In the genomic region with DNA sequence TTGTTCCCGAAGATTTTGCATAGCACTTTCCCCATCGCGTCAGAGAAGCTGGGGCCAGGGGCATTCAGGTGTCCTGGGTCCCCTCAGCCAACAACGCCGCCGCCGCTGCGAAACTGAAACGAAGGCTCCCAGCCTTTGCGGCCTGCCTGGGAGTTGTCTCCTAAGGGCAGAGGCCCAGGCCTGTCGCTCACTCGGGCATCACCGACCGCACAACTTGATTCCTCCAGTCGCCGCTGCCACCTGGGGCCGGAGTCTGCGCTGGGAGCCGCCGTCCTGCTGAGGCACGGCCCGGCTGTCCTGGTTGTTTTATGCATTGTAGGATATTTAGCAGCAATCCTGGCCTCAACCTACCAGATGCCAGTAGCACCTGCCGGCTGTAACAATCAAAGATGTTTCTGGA, we compare ENCODE assay signal across 2 cellular contexts.
TF ChIP-seq lines count a peak whose summit lies in the region.

No MANE protein-coding gene starts in this region.

TF ChIP-seq in GM23338, 12 proteins besides CTCF, POLR2A, EP300 and RAD21:
- no peak for TF ChIP-seq ZNF114 (CRISPR knock-in tag; IDR thresholded peaks at IDR 0.05)
- TF ChIP-seq, protein P1, sequence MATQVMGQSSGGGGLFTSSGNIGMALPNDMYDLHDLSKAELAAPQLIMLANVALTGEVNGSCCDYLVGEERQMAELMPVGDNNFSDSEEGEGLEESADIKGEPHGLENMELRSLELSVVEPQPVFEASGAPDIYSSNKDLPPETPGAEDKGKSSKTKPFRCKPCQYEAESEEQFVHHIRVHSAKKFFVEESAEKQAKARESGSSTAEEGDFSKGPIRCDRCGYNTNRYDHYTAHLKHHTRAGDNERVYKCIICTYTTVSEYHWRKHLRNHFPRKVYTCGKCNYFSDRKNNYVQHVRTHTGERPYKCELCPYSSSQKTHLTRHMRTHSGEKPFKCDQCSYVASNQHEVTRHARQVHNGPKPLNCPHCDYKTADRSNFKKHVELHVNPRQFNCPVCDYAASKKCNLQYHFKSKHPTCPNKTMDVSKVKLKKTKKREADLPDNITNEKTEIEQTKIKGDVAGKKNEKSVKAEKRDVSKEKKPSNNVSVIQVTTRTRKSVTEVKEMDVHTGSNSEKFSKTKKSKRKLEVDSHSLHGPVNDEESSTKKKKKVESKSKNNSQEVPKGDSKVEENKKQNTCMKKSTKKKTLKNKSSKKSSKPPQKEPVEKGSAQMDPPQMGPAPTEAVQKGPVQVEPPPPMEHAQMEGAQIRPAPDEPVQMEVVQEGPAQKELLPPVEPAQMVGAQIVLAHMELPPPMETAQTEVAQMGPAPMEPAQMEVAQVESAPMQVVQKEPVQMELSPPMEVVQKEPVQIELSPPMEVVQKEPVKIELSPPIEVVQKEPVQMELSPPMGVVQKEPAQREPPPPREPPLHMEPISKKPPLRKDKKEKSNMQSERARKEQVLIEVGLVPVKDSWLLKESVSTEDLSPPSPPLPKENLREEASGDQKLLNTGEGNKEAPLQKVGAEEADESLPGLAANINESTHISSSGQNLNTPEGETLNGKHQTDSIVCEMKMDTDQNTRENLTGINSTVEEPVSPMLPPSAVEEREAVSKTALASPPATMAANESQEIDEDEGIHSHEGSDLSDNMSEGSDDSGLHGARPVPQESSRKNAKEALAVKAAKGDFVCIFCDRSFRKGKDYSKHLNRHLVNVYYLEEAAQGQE (IDR thresholded peaks at IDR 0.05; ENCODE audit: unreplicated experiment) = no peak
- no peak for TF ChIP-seq CREB1 (CRISPR knock-in tag; IDR thresholded peaks at IDR 0.05; ENCODE audit: low read depth)
- no peak for TF ChIP-seq POLR2AphosphoS5 (IDR thresholded peaks at IDR 0.05; ENCODE audit: low read depth)
- no peak for TF ChIP-seq STAT1 (IDR thresholded peaks at IDR 0.05; ENCODE audit: unreplicated experiment)
- TF ChIP-seq, protein P2, sequence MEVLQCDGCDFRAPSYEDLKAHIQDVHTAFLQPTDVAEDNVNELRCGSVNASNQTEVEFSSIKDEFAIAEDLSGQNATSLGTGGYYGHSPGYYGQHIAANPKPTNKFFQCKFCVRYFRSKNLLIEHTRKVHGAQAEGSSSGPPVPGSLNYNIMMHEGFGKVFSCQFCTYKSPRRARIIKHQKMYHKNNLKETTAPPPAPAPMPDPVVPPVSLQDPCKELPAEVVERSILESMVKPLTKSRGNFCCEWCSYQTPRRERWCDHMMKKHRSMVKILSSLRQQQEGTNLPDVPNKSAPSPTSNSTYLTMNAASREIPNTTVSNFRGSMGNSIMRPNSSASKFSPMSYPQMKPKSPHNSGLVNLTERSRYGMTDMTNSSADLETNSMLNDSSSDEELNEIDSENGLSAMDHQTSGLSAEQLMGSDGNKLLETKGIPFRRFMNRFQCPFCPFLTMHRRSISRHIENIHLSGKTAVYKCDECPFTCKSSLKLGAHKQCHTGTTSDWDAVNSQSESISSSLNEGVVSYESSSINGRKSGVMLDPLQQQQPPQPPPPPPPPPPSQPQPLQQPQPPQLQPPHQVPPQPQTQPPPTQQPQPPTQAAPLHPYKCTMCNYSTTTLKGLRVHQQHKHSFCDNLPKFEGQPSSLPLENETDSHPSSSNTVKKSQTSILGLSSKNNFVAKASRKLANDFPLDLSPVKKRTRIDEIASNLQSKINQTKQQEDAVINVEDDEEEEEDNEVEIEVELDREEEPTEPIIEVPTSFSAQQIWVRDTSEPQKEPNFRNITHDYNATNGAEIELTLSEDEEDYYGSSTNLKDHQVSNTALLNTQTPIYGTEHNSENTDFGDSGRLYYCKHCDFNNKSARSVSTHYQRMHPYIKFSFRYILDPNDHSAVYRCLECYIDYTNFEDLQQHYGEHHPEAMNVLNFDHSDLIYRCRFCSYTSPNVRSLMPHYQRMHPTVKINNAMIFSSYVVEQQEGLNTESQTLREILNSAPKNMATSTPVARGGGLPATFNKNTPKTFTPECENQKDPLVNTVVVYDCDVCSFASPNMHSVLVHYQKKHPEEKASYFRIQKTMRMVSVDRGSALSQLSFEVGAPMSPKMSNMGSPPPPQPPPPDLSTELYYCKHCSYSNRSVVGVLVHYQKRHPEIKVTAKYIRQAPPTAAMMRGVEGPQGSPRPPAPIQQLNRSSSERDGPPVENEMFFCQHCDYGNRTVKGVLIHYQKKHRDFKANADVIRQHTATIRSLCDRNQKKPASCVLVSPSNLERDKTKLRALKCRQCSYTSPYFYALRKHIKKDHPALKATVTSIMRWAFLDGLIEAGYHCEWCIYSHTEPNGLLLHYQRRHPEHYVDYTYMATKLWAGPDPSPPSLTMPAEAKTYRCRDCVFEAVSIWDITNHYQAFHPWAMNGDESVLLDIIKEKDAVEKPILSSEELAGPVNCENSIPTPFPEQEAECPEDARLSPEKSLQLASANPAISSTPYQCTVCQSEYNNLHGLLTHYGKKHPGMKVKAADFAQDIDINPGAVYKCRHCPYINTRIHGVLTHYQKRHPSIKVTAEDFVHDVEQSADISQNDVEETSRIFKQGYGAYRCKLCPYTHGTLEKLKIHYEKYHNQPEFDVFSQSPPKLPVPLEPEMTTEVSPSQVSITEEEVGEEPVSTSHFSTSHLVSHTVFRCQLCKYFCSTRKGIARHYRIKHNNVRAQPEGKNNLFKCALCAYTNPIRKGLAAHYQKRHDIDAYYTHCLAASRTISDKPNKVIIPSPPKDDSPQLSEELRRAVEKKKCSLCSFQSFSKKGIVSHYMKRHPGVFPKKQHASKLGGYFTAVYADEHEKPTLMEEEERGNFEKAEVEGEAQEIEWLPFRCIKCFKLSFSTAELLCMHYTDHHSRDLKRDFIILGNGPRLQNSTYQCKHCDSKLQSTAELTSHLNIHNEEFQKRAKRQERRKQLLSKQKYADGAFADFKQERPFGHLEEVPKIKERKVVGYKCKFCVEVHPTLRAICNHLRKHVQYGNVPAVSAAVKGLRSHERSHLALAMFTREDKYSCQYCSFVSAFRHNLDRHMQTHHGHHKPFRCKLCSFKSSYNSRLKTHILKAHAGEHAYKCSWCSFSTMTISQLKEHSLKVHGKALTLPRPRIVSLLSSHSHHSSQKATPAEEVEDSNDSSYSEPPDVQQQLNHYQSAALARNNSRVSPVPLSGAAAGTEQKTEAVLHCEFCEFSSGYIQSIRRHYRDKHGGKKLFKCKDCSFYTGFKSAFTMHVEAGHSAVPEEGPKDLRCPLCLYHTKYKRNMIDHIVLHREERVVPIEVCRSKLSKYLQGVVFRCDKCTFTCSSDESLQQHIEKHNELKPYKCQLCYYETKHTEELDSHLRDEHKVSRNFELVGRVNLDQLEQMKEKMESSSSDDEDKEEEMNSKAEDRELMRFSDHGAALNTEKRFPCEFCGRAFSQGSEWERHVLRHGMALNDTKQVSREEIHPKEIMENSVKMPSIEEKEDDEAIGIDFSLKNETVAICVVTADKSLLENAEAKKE (CRISPR knock-in tag; IDR thresholded peaks at IDR 0.05) = no peak

TF ChIP-seq in WTC11, 78 proteins besides CTCF, POLR2A, EP300 and RAD21:
- TF ChIP-seq NR3C1 (CRISPR knock-in tag; conservative IDR thresholded peaks at IDR 0.05; ENCODE audit: low read depth) = no peak
- TF ChIP-seq, protein P3, sequence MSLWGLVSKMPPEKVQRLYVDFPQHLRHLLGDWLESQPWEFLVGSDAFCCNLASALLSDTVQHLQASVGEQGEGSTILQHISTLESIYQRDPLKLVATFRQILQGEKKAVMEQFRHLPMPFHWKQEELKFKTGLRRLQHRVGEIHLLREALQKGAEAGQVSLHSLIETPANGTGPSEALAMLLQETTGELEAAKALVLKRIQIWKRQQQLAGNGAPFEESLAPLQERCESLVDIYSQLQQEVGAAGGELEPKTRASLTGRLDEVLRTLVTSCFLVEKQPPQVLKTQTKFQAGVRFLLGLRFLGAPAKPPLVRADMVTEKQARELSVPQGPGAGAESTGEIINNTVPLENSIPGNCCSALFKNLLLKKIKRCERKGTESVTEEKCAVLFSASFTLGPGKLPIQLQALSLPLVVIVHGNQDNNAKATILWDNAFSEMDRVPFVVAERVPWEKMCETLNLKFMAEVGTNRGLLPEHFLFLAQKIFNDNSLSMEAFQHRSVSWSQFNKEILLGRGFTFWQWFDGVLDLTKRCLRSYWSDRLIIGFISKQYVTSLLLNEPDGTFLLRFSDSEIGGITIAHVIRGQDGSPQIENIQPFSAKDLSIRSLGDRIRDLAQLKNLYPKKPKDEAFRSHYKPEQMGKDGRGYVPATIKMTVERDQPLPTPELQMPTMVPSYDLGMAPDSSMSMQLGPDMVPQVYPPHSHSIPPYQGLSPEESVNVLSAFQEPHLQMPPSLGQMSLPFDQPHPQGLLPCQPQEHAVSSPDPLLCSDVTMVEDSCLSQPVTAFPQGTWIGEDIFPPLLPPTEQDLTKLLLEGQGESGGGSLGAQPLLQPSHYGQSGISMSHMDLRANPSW (CRISPR knock-in tag; conservative IDR thresholded peaks at IDR 0.05; ENCODE audit: low read depth) = no peak
- TF ChIP-seq, protein P4, sequence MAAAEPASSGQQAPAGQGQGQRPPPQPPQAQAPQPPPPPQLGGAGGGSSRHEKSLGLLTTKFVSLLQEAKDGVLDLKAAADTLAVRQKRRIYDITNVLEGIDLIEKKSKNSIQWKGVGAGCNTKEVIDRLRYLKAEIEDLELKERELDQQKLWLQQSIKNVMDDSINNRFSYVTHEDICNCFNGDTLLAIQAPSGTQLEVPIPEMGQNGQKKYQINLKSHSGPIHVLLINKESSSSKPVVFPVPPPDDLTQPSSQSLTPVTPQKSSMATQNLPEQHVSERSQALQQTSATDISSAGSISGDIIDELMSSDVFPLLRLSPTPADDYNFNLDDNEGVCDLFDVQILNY (CRISPR knock-in tag; IDR thresholded peaks at IDR 0.05) = no peak
- TF ChIP-seq, protein P5, sequence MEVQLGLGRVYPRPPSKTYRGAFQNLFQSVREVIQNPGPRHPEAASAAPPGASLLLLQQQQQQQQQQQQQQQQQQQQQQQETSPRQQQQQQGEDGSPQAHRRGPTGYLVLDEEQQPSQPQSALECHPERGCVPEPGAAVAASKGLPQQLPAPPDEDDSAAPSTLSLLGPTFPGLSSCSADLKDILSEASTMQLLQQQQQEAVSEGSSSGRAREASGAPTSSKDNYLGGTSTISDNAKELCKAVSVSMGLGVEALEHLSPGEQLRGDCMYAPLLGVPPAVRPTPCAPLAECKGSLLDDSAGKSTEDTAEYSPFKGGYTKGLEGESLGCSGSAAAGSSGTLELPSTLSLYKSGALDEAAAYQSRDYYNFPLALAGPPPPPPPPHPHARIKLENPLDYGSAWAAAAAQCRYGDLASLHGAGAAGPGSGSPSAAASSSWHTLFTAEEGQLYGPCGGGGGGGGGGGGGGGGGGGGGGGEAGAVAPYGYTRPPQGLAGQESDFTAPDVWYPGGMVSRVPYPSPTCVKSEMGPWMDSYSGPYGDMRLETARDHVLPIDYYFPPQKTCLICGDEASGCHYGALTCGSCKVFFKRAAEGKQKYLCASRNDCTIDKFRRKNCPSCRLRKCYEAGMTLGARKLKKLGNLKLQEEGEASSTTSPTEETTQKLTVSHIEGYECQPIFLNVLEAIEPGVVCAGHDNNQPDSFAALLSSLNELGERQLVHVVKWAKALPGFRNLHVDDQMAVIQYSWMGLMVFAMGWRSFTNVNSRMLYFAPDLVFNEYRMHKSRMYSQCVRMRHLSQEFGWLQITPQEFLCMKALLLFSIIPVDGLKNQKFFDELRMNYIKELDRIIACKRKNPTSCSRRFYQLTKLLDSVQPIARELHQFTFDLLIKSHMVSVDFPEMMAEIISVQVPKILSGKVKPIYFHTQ (CRISPR knock-in tag; IDR thresholded peaks at IDR 0.05) = no peak
- TF ChIP-seq, protein P6, sequence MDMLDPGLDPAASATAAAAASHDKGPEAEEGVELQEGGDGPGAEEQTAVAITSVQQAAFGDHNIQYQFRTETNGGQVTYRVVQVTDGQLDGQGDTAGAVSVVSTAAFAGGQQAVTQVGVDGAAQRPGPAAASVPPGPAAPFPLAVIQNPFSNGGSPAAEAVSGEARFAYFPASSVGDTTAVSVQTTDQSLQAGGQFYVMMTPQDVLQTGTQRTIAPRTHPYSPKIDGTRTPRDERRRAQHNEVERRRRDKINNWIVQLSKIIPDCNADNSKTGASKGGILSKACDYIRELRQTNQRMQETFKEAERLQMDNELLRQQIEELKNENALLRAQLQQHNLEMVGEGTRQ (CRISPR knock-in tag; IDR thresholded peaks at IDR 0.05) = no peak
- TF ChIP-seq, protein P7, sequence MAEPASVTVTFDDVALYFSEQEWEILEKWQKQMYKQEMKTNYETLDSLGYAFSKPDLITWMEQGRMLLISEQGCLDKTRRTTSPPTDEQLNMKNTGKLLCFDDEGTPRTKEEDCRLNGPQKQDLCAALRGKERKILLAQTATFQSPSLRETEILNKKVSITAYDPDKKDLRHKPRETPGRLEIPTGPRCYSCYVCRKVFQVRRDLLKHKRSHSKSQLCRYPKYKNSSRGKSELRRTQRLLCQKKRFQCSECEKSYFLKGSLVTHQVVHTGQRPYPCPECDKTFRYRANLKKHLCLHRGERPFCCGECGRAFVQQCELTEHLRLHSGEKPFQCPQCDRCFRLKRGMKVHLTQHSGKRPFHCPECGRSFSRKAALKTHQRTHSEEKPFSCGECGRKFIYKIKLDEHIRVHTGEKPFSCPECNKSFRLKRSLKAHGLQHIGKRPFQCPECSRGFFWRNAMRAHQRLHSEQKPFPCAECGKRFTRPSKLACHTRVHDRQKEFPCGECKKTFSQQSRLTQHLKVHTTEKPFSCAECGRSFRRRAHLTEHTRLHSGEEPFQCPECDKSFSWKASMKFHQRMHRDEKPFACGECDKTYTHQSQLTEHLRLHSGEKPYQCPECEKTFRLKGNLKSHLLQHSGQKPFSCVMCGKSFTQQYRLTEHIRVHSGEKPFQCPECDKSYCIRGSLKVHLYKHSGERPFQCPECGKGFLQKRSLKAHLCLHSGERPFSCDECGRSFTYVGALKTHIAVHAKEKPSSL (CRISPR knock-in tag; conservative IDR thresholded peaks at IDR 0.05) = no peak
- TF ChIP-seq, protein P8, sequence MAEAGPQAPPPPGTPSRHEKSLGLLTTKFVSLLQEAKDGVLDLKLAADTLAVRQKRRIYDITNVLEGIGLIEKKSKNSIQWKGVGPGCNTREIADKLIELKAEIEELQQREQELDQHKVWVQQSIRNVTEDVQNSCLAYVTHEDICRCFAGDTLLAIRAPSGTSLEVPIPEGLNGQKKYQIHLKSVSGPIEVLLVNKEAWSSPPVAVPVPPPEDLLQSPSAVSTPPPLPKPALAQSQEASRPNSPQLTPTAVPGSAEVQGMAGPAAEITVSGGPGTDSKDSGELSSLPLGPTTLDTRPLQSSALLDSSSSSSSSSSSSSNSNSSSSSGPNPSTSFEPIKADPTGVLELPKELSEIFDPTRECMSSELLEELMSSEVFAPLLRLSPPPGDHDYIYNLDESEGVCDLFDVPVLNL (CRISPR knock-in tag; IDR thresholded peaks at IDR 0.05; ENCODE audit: borderline replicate concordance, low read depth) = no peak
- TF ChIP-seq, protein P9, sequence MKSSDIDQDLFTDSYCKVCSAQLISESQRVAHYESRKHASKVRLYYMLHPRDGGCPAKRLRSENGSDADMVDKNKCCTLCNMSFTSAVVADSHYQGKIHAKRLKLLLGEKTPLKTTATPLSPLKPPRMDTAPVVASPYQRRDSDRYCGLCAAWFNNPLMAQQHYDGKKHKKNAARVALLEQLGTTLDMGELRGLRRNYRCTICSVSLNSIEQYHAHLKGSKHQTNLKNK (CRISPR knock-in tag; IDR thresholded peaks at IDR 0.05) = no peak
